In the genomic region with DNA sequence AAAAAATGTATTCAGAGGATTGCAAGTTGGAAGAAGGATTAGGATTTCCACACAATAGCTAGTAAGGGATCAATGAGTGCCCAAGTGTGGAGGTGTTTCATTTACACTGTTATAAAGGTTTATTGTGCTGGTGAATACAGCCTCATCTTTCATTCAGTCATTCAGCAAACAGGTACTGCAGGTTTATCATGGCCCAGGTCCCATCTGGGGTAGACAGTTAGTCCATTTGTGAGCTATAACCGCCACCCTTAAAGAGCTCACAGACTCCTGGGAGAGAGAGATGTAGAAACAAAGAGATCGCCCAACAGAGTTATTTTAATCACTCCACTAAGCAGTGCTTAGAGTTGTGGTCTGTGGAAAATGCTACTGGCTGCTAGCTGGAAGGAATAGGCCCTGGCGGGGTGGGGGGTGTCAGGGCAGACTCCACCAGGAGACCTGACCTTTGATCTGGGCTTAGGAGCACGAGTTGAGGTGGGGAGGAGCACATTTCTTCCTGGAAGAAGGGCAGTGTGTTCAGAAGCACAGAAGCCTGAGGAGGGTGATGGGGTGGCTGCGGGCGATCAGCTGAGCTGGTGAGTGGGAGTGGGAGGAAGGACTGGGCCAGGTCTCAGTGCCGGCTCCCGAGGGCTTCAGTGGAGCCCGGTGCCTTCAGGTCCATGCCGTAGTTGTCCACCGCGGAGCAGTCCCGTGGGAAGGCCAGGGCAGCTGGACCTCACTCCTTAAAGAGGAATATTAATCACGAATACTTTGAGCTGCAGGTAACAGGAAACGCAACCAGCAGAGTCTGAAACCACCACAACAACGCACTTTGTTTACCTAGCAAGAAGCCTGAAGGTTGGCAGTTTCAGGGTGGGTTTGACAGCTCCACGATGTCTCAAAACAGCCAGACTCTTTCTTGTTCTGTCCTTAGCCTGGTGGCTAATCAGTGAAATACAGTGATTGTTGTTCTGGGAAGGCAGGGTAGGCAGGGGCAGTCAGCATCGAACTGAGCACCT, we compare ENCODE assay signal across 8 cellular contexts. TPM values are rescaled to one million over a fixed set of nuclear protein-coding genes. Genes with fewer than 3 reads are reported as not detected.
A peak's percentile ranks its signal among the peaks of the same experiment; 100 is the strongest.
DNase-seq lines count a peak whose midpoint lies in the region; ATAC-seq and TF ChIP-seq lines count a peak whose summit lies in the region.

No MANE protein-coding gene starts in this region.

- WGBS in SK-N-SH (ENCODE audit: low lambda C conversion rate): 87% methylated on average over 18 of the region's 18 CpGs
- WGBS in upper lobe of left lung, 2 donors: 82 to 85% methylated on average over 15 to 16 of the region's 18 CpGs

- H4K20me1 ChIP-seq in SK-N-SH (ENCODE audit: insufficient read depth): peaks cover 5% of the 10 kb centered on the region; the same call in 1 of the 2 replicates

- peak overlapping the region; percentile 35 for H3K27ac Mint-ChIP-seq in activated CD4-positive, alpha-beta T cell treated with anti-CD3 and anti-CD28 coated beads, Interleukin-2, amount 10 ng/mL, durations not matched to agents 24 days and 14 days

- no peaks in the 10 kb centered on the region for H3K36me3 ChIP-seq in SK-N-SH (replicated peaks in 1 of 2; ENCODE audit: control insufficient read depth in 1 of 2, insufficient read depth in 2 of 2, low read length in 1 of 2)
- H3K36me3 ChIP-seq in upper lobe of left lung: peaks cover 0 to 18% (median 4%) of the 10 kb centered on the region in 4 donors

- CTCF ChIA-PET in SK-N-SH (lab: Yijun Ruan, JAX): interaction anchor here (0.7 to 1.1 kb wide), 4 partner anchors 18 to 322 kb away, joined by 3 to 4 read pairs (median 3); no protein-coding TSS in a partner anchor

- H3K36me3 Mint-ChIP-seq in activated CD4-positive, alpha-beta T cell treated with anti-CD3 and anti-CD28 coated beads, Interleukin-2, amount 10 ng/mL, durations not matched to agents 24 days and 14 days (ENCODE audit: low read depth): no peaks in the 10 kb centered on the region

- H3K4me1 Mint-ChIP-seq in activated CD4-positive, alpha-beta T cell treated with anti-CD3 and anti-CD28 coated beads, Interleukin-2, amount 10 ng/mL, durations not matched to agents 24 days and 14 days: peaks cover 70% of the 10 kb centered on the region

- H3K4me1 ChIP-seq in SK-N-SH (ENCODE audit: control insufficient read depth in 1 of 2, insufficient read depth in 2 of 2, low read depth in 1 of 2, low read length in 1 of 2) (peaks cover 7 to 25% of the 10 kb centered on the region in 2 experiments; a peak in 3 of 4 replicates), upper lobe of left lung (peaks cover 42 to 93% (median 61%) of the 10 kb centered on the region in 4 donors)

- peaks cover 6% of the 10 kb centered on the region for H3F3A ChIP-seq in SK-N-SH (replicated peaks; ENCODE audit: insufficient read depth)

- H3K4me2 ChIP-seq in SK-N-SH: no peak overlapping the region

- no peaks in the 10 kb centered on the region for H3K9me3 Mint-ChIP-seq in activated CD4-positive, alpha-beta T cell treated with anti-CD3 and anti-CD28 coated beads, Interleukin-2, amount 10 ng/mL, durations not matched to agents 24 days and 14 days

- intact Hi-C loops in activated CD4-positive, alpha-beta T cell treated with anti-CD3 and anti-CD28 coated beads, Interleukin-2, amount 10 ng/mL, durations not matched to agents 24 days and 14 days (cut with micrococcal nuclease): no loop called here

- TF ChIP-seq EP300 in SK-N-SH (IDR thresholded peaks at IDR 0.05; ENCODE audit: borderline replicate concordance in 1 of 2, low read depth in 1 of 2, low read length in 1 of 2): no peak
- no peak for TF ChIP-seq EP300 in upper lobe of left lung (IDR thresholded peaks at IDR 0.05)

- H3K27me3 Mint-ChIP-seq in activated CD4-positive, alpha-beta T cell treated with anti-CD3 and anti-CD28 coated beads, Interleukin-2, amount 10 ng/mL, durations not matched to agents 24 days and 14 days: no peaks in the 10 kb centered on the region

- no peak for DNase-seq in activated CD4-positive, alpha-beta T cell treated with anti-CD3 and anti-CD28 coated beads, Interleukin-2, amount 10 ng/mL, durations not matched to agents 24 days and 14 days
- no peak for DNase-seq in activated CD4-positive, alpha-beta T cell treated with anti-CD3 and anti-CD28 coated beads for 48 hours
- DNase-seq in SW480 (ENCODE audit: low spot score): peak; percentile 8
- no peak for DNase-seq in fibroblast of the aortic adventitia (ENCODE audit: low read depth)
- DNase-seq in SKM-1 (lab: John Stamatoyannopoulos, UW; ENCODE audit: unreplicated experiment): no peak
- no peak for DNase-seq in SK-N-SH
- DNase-seq in upper lobe of left lung: no peak

- TF ChIP-seq RAD21 in SK-N-SH (IDR thresholded peaks at IDR 0.05; ENCODE audit: low read length): no peak

- POLR2A ChIA-PET in SK-N-SH (lab: Yijun Ruan, JAX): interaction anchor here (1.2 kb wide), 1 partner anchor 11 kb away, joined by 3 read pairs; the partner anchor contains the start of gene TOM1

- peaks cover 46% of the 10 kb centered on the region; the same call in 1 of the 2 replicates for H3K79me2 ChIP-seq in SK-N-SH (ENCODE audit: insufficient read depth)

- no peak overlapping the region for H3K9ac ChIP-seq in SK-N-SH

- TF ChIP-seq POLR2A in upper lobe of left lung (IDR thresholded peaks at IDR 0.05): no peak

- H3K27ac ChIP-seq in skin epidermis: peak overlapping the region in 16 of 21 experiments; percentile 4 to 91 (median 44)
- no peak overlapping the region for H3K27ac ChIP-seq in SK-N-SH (ENCODE audit: low read depth in 2 of 2, low read length in 1 of 2)
- H3K27ac ChIP-seq in upper lobe of left lung: no peak overlapping the region

- H3K4me3 Mint-ChIP-seq in activated CD4-positive, alpha-beta T cell treated with anti-CD3 and anti-CD28 coated beads, Interleukin-2, amount 10 ng/mL, durations not matched to agents 24 days and 14 days: no peak overlapping the region

- TF ChIP-seq CTCF in fibroblast of the aortic adventitia (IDR thresholded peaks at IDR 0.05; ENCODE audit: insufficient read depth, low read length) (peak; percentile 22), SK-N-SH (IDR thresholded peaks at IDR 0.05) (no peak), upper lobe of left lung (IDR thresholded peaks at IDR 0.05) (no peak)

- H3K27me3 ChIP-seq in SK-N-SH (ENCODE audit: insufficient read depth) (no peaks in the 10 kb centered on the region), upper lobe of left lung (no peaks in the 10 kb centered on the region)

- H2AFZ ChIP-seq in SK-N-SH (ENCODE audit: low read depth): no peak overlapping the region

- H3K4me3 ChIP-seq in fibroblast of the aortic adventitia (ENCODE audit: low read depth, low read length) (no peak overlapping the region), skin epidermis (no peak overlapping the region), SK-N-SH (ENCODE audit: low read depth in 2 of 2, low read length in 1 of 2) (no peak overlapping the region), upper lobe of left lung (no peak overlapping the region)

- no peaks in the 10 kb centered on the region for H3K9me3 ChIP-seq in SK-N-SH
- no peaks in the 10 kb centered on the region for H3K9me3 ChIP-seq in upper lobe of left lung

- no peaks in the 10 kb centered on the region for H3K9me2 ChIP-seq in SK-N-SH

- ATAC-seq in upper lobe of left lung (ENCODE audit: low FRiP score in 2 of 2): no peak

TF ChIP-seq in SK-N-SH, 30 proteins besides CTCF, POLR2A, EP300 and RAD21 (continues in another document):
- TF ChIP-seq SIN3A (IDR thresholded peaks at IDR 0.05; ENCODE audit: borderline replicate concordance, low read depth, low read length) (no peak), SMC3 (IDR thresholded peaks at IDR 0.05; ENCODE audit: low read depth, low read length) (no peak), MXI1 (IDR thresholded peaks at IDR 0.05; ENCODE audit: low read depth, low read length) (no peak), FOSL2 (IDR thresholded peaks at IDR 0.05; ENCODE audit: borderline replicate concordance, low read depth) (no peak), ZBTB33 (IDR thresholded peaks at IDR 0.05; ENCODE audit: borderline replicate concordance, low read depth) (no peak), TAF1 (IDR thresholded peaks at IDR 0.05; ENCODE audit: borderline replicate concordance, low read depth, low read length) (no peak), RXRA (IDR thresholded peaks at IDR 0.05; ENCODE audit: borderline replicate concordance, low read depth) (no peak), NFIC (IDR thresholded peaks at IDR 0.05; ENCODE audit: borderline replicate concordance) (no peak)

RNA-seq across cellular contexts. Expression of gene TOM1, which starts 11.2 kb away (rescaled TPM):
- total RNA-seq in activated CD4-positive, alpha-beta T cell treated with anti-CD3 and anti-CD28 coated beads, Interleukin-2, amount 10 ng/mL, durations not matched to agents 24 days and 14 days: 16.8 and 18.7 TPM in 2 replicates
- 25.7 and 48.8 TPM in 2 replicates for total RNA-seq in fibroblast of the aortic adventitia (ENCODE audit: low replicate concordance)
- polyA plus RNA-seq in SK-N-SH (2012; rRNA removed): 26.9 and 28.7 TPM in 2 replicates
- 14.2 and 18.0 TPM in 2 replicates for polyA plus RNA-seq in SK-N-SH (2012; cell fraction: cytosol; rRNA removed)
- 36.9 and 44.0 TPM in 2 replicates for polyA plus RNA-seq in SK-N-SH (2012; cell fraction: nucleus; rRNA removed)
- total RNA-seq in upper lobe of left lung: 100 to 1,000 TPM in 2 of 6 donors, 10 to 100 TPM in 4; 79.2 to 194 (median 94.6) TPM

RNA-seq across cellular contexts. Expression of gene HMGXB4, which starts 53.6 kb away (rescaled TPM):
- 46.9 and 47.7 TPM in 2 replicates for total RNA-seq in activated CD4-positive, alpha-beta T cell treated with anti-CD3 and anti-CD28 coated beads, Interleukin-2, amount 10 ng/mL, durations not matched to agents 24 days and 14 days
- total RNA-seq in fibroblast of the aortic adventitia (ENCODE audit: low replicate concordance): 23.3 and 29.7 TPM in 2 replicates
- polyA plus RNA-seq in SK-N-SH (2012; rRNA removed): 16.5 and 21.7 TPM in 2 replicates
- 19.9 and 22.4 TPM in 2 replicates for polyA plus RNA-seq in SK-N-SH (2012; cell fraction: cytosol; rRNA removed)
- polyA plus RNA-seq in SK-N-SH (2012; cell fraction: nucleus; rRNA removed): 10.6 and 21.2 TPM in 2 replicates
- total RNA-seq in upper lobe of left lung: 10 to 100 TPM; 15.7 to 20.9 (median 17.2) TPM

Comparison
In these comparisons a context has a peak if more than half of its experiments do, and no peak if none do; other contexts are left out.
1. H3K27ac ChIP-seq: peak in skin epidermis (16 of 21); none in SK-N-SH (0 of 2) and upper lobe of left lung (0 of 4).